ENCODE assay signal across 8 cellular contexts in genomic region chr9:98168952-98169488, GRCh38. TPM values are rescaled to one million over a fixed set of nuclear protein-coding genes. Genes with fewer than 3 reads are reported as not detected.
DNase-seq lines count a peak whose midpoint lies in the region; ATAC-seq and TF ChIP-seq lines count a peak whose summit lies in the region.

No MANE protein-coding gene starts in this region.

- H3K4me2 ChIP-seq in hepatocyte: no peak overlapping the region

- H3K27ac ChIP-seq in hepatocyte (peak overlapping the region; percentile 76), upper lobe of right lung (peak overlapping the region; percentile 24), body of pancreas (no peak overlapping the region)

- no peaks in the 10 kb centered on the region for H4K20me1 ChIP-seq in hepatocyte (ENCODE audit: insufficient read depth, poor library complexity, severe bottlenecking)

- WGBS in hepatocyte (ENCODE audit: low lambda C conversion rate, missing lambda C conversion rate): 40% methylated on average over 12 of the region's 14 CpGs
- WGBS in body of pancreas, 2 donors: 75 to 82% methylated on average over 13 to 14 of the region's 14 CpGs

- H3K4me3 Mint-ChIP-seq in IgD-negative memory B cell: peak overlapping the region in 3 of 4 donors; percentile 38 to 90 (median 87)

- H3K9me2 ChIP-seq in hepatocyte (replicated peaks; ENCODE audit: insufficient read depth): no peaks in the 10 kb centered on the region

- no peak for TF ChIP-seq POLR2A in body of pancreas (IDR thresholded peaks at IDR 0.05)

- no peaks in the 10 kb centered on the region for H3K27me3 Mint-ChIP-seq in IgD-negative memory B cell

- H3K27ac Mint-ChIP-seq in IgD-negative memory B cell: peak overlapping the region; percentile 56 to 95 (median 92)

- peaks cover 12 to 20% (median 14%) of the 10 kb centered on the region in 3 donors for H3K4me1 Mint-ChIP-seq in IgD-negative memory B cell

- intact Hi-C loops in upper lobe of right lung (cut with DNase I): no loop called here
- intact Hi-C loops in body of pancreas (cut with DNase I): no loop called here

- DNase-seq in activated T-cell treated with anti-CD3 and anti-CD28 coated beads for 48 hours (ENCODE audit: low read depth): peak; percentile 20
- DNase-seq in hepatocyte (ENCODE audit: low spot score): peak; percentile 50
- DNase-seq in upper lobe of right lung: no peak
- DNase-seq in body of pancreas: no peak
- no peak for DNase-seq in RKO (ENCODE audit: low spot score)

- H3K9me3 Mint-ChIP-seq in IgD-negative memory B cell: no peaks in the 10 kb centered on the region

- TF ChIP-seq CTCF in hepatocyte (IDR thresholded peaks at IDR 0.05; ENCODE audit: poor library complexity) (no peak), upper lobe of right lung (IDR thresholded peaks at IDR 0.05) (no peak), body of pancreas (IDR thresholded peaks at IDR 0.05) (no peak)

- peak; percentile 98 for ATAC-seq in GM18502 (IDR thresholded peaks at IDR 0.05; ENCODE audit: poor library complexity, unreplicated experiment)
- ATAC-seq in GM21786 (IDR thresholded peaks at IDR 0.05; ENCODE audit: unreplicated experiment): peak; percentile 99
- ATAC-seq in upper lobe of right lung: peak; percentile 55
- no peak for ATAC-seq in body of pancreas

- H2AFZ ChIP-seq in hepatocyte: no peak overlapping the region

- H3K79me2 ChIP-seq in hepatocyte: peaks cover 52% of the 10 kb centered on the region

- H3K4me1 ChIP-seq in hepatocyte (ENCODE audit: insufficient read depth) (peaks cover 17% of the 10 kb centered on the region), upper lobe of right lung (no peaks in the 10 kb centered on the region), body of pancreas (no peaks in the 10 kb centered on the region)

- H3K4me3 ChIP-seq in hepatocyte: no peak overlapping the region
- H3K4me3 ChIP-seq in upper lobe of right lung: no peak overlapping the region
- H3K4me3 ChIP-seq in body of pancreas: no peak overlapping the region

- H3K36me3 Mint-ChIP-seq in IgD-negative memory B cell: no peaks in the 10 kb centered on the region

- no peaks in the 10 kb centered on the region for H3K36me3 ChIP-seq in hepatocyte (replicated peaks; ENCODE audit: insufficient read depth, low read depth)
- H3K36me3 ChIP-seq in upper lobe of right lung: no peaks in the 10 kb centered on the region
- H3K36me3 ChIP-seq in body of pancreas (replicated peaks in 1 of 2; ENCODE audit: insufficient read depth in 1 of 2, low read depth in 2 of 2): no peaks in the 10 kb centered on the region

- H3K9me3 ChIP-seq in hepatocyte (ENCODE audit: low read depth): no peaks in the 10 kb centered on the region
- H3K9me3 ChIP-seq in upper lobe of right lung: no peaks in the 10 kb centered on the region
- H3K9me3 ChIP-seq in body of pancreas: no peaks in the 10 kb centered on the region

- H3K27me3 ChIP-seq in hepatocyte (no peaks in the 10 kb centered on the region), upper lobe of right lung (no peaks in the 10 kb centered on the region), body of pancreas (no peaks in the 10 kb centered on the region)

RNA-seq across cellular contexts. Expression of gene CORO2A, which starts 23.4 kb away (rescaled TPM):
- 4.2 TPM for polyA plus RNA-seq in IgD-negative memory B cell
- total RNA-seq in hepatocyte: 24.6 and 27.1 TPM in 2 replicates
- 11.7 and 12.8 TPM in 2 replicates for polyA plus RNA-seq in hepatocyte
- total RNA-seq in upper lobe of right lung: 20.0 TPM
- 1 to 10 TPM in 1 of 2 donors, under 1 TPM in 1; 0.66 to 1.3 TPM for total RNA-seq in body of pancreas

RNA-seq across cellular contexts. Expression of gene TRIM14, which starts 50.0 kb away (rescaled TPM):
- polyA plus RNA-seq in IgD-negative memory B cell (43.0 TPM), hepatocyte (7.4 and 8.1 TPM in 2 replicates)
- total RNA-seq in hepatocyte (10.0 and 12.2 TPM in 2 replicates), upper lobe of right lung (38.7 TPM), body of pancreas (1 to 10 TPM; 2.1 to 4.9 TPM)

Comparison
In these comparisons a context has a peak if more than half of its experiments do, and no peak if none do; other contexts are left out.
1. DNase-seq: peak in activated T-cell treated with anti-CD3 and anti-CD28 coated beads for 48 hours (single experiment) and hepatocyte (single experiment); none in upper lobe of right lung (single experiment), body of pancreas (0 of 4) and RKO (single experiment).
2. H3K27ac ChIP-seq: peak in hepatocyte (single experiment) and upper lobe of right lung (single experiment); none in body of pancreas (0 of 4).